Comparison of ENCODE assay signal across 12 cellular contexts in the genomic region with DNA sequence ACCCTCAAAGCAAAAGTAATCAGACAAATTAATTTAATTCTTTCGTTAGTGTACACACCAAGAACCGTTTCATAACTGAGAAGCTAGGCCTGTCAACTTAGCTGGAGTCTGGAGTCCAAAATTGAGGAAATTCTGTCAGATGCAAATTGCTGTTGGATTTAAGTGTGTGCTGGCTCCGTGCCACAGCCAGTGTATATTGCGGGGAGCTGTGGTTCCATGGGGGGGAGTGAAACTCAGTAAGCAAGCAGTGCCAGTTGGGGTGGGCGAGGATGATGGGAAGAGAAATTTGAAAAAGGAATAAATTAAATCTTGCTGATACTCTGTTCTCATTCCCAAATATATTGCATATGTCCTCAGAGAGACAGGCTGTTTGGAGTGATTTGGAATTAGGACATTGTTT. TPM values are rescaled to one million over a fixed set of nuclear protein-coding genes. Genes with fewer than 3 reads are reported as not detected.
A peak's percentile ranks its signal among the peaks of the same experiment; 100 is the strongest.
DNase-seq lines count a peak whose midpoint lies in the region; ATAC-seq, FAIRE-seq and TF ChIP-seq lines count a peak whose summit lies in the region.
"Had no signal": no experiment of that assay in that cellular context is flagged by ENCODE, and none has a peak within 500 bp of the region (broad histone marks: within the 10 kb centered on the region; RNA-seq: fewer than 3 reads in every experiment).

No MANE protein-coding gene starts in this region.

- H3K27ac ChIP-seq in mesendoderm (ENCODE audit: low read depth, low read length) (no peak overlapping the region), HepG2 (ENCODE audit: extremely low read length, insufficient read depth, low read length) (no peak overlapping the region)
- H3K27ac ChIP-seq: uterus had no signal

- no TSS peak for BruUV-seq in HepG2 (replicated peaks; lab: Mats Ljungman, UMichigan)

- no peaks in the 10 kb centered on the region for H3K27me3 Mint-ChIP-seq in CD14-positive monocyte (ENCODE audit: low read depth in 3 of 3)
- H3K27me3 Mint-ChIP-seq in activated CD8-positive, alpha-beta T cell treated with anti-CD3 and anti-CD28 coated beads for 36 hours, result no peaks in the 10 kb centered on the region

- H2BK15ac ChIP-seq in mesendoderm (replicated peaks; ENCODE audit: low read depth), result no peak overlapping the region

- DNase-seq in CD14-positive monocyte (ENCODE audit: low spot score) (no peak), GM12892 (ENCODE audit: insufficient read length) (no peak), mesendoderm (no peak), NCI-H2107 treated with DMSO at 0.1 percent for 48 hours (lab: John Stamatoyannopoulos, UW; ENCODE audit: unreplicated experiment) (no peak), HepG2 (ENCODE audit: low spot score) (no peak), NCI-H345 treated with DMSO at 0.1 percent for 48 hours (lab: John Stamatoyannopoulos, UW; ENCODE audit: unreplicated experiment) (no peak)
- no peak for DNase-seq in activated CD8-positive, alpha-beta T cell treated with anti-CD3 and anti-CD28 coated beads for 36 hours
- DNase-seq: HCEC 1CT, uterus had no signal

- intact Hi-C loops in CD14-positive monocyte (cut with micrococcal nuclease), result loop anchor here in 1 of 2 donors (5.0 kb wide), 1 partner anchor 41 kb away; the partner anchor contains the start of gene GPBAR1
- intact Hi-C loops in activated CD8-positive, alpha-beta T cell treated with anti-CD3 and anti-CD28 coated beads for 36 hours (cut with micrococcal nuclease), result loop anchor here (5.0 kb wide), 1 partner anchor 36 kb away; no protein-coding TSS in a partner anchor
- intact Hi-C loops in HepG2 (cut with micrococcal nuclease; ENCODE audit: unreplicated experiment), result no loop called here

- CTCF ChIA-PET in activated CD8-positive, alpha-beta T cell treated with anti-CD3 and anti-CD28 coated beads for 36 hours (lab: Charles Lee), result interaction anchor here (0.8 to 5.3 kb wide), 6 partner anchors 9 to 51 kb away, joined by 3 to 50 read pairs (median 4); no protein-coding TSS in a partner anchor
- CTCF ChIA-PET in HepG2 (lab: Yijun Ruan, JAX; ENCODE audit: low intra/inter-chr PET ratio, low total read pairs), result no interaction called here

- POLR2A ChIA-PET in activated CD8-positive, alpha-beta T cell treated with anti-CD3 and anti-CD28 coated beads for 36 hours (lab: Charles Lee), result interaction anchor here (0.8 to 5.0 kb wide), 8 partner anchors 8 to 344 kb away, joined by 3 to 37 read pairs (median 7); no protein-coding TSS in a partner anchor
- POLR2A ChIA-PET in HepG2 (lab: Yijun Ruan, JAX), result interaction anchor here (1.1 kb wide), 1 partner anchor 23 kb away, joined by 3 read pairs; no protein-coding TSS in a partner anchor

- no peak overlapping the region for H2BK120ac ChIP-seq in mesendoderm (ENCODE audit: low read depth, low read length)

- FAIRE-seq in GM12892 (lab: Jason Lieb, UNC) (no peak), HepG2 (lab: Jason Lieb, UNC) (no peak)
- FAIRE-seq: endothelial cell of umbilical vein had no signal

- no peak overlapping the region for H3K18ac ChIP-seq in mesendoderm (ENCODE audit: low read length)

- no peak overlapping the region for H2AK5ac ChIP-seq in mesendoderm (ENCODE audit: low read length)

- H3K36me3 ChIP-seq in mesendoderm (ENCODE audit: control insufficient read depth, insufficient read depth, low read length), result peaks cover 3% of the 10 kb centered on the region
- peaks cover 2 to 53% of the 10 kb centered on the region in 2 experiments for H3K36me3 ChIP-seq in HepG2 (replicated peaks in 1 of 2; ENCODE audit: control insufficient read depth in 1 of 2, insufficient read depth in 2 of 2, low read length in 2 of 2)
- H3K36me3 ChIP-seq: uterus had no signal

- no peaks in the 10 kb centered on the region for H3K9me3 Mint-ChIP-seq in CD14-positive monocyte
- H3K9me3 Mint-ChIP-seq in activated CD8-positive, alpha-beta T cell treated with anti-CD3 and anti-CD28 coated beads for 36 hours, result no peaks in the 10 kb centered on the region

- no peaks in the 10 kb centered on the region for H3K9me3 ChIP-seq in HepG2 (ENCODE audit: low read length)
- H3K9me3 ChIP-seq: uterus had no signal

- peak overlapping the region in 5 of 7 donors; percentile 64 to 96 (median 88) for H3K27ac Mint-ChIP-seq in CD14-positive monocyte
- peak overlapping the region; percentile 97 for H3K27ac Mint-ChIP-seq in activated CD8-positive, alpha-beta T cell treated with anti-CD3 and anti-CD28 coated beads for 36 hours

- TF ChIP-seq EP300 in HepG2 (IDR thresholded peaks at IDR 0.05; ENCODE audit: low read depth in 2 of 2, low read length in 2 of 2) (no peak), HepG2 (CRISPR knock-in tag; IDR thresholded peaks at IDR 0.05; ENCODE audit: borderline replicate concordance) (no peak)

- no peak for ATAC-seq in activated CD8-positive, alpha-beta T cell treated with anti-CD3 and anti-CD28 coated beads for 36 hours
- no peak for ATAC-seq in HepG2
- ATAC-seq in GM21576 (IDR thresholded peaks at IDR 0.05; ENCODE audit: unreplicated experiment), result no peak

- H3K4me1 Mint-ChIP-seq in CD14-positive monocyte, result peaks cover 76% of the 10 kb centered on the region
- H3K4me1 Mint-ChIP-seq in activated CD8-positive, alpha-beta T cell treated with anti-CD3 and anti-CD28 coated beads for 36 hours (ENCODE audit: low read depth), result peaks cover 63% of the 10 kb centered on the region

- peaks cover 12% of the 10 kb centered on the region; the same call in 1 of the 2 replicates for H4K20me1 ChIP-seq in HepG2 (ENCODE audit: insufficient read depth, low read length)

- H3K4me3 ChIP-seq in mesendoderm (ENCODE audit: low read length) (no peak overlapping the region), HepG2 (replicated peaks in 1 of 3; ENCODE audit: insufficient read depth in 1 of 3, low read depth in 2 of 3, low read length in 3 of 3) (no peak overlapping the region)
- H3K4me3 ChIP-seq: uterus had no signal

- WGBS in mesendoderm (ENCODE audit: extremely low coverage, insufficient coverage, low lambda C conversion rate), result no CpG with 5 or more reads among the region's 5 CpGs
- WGBS in HepG2 (ENCODE audit: low lambda C conversion rate), result 95% methylated on average over 5 of the region's 5 CpGs

- peaks cover 24% of the 10 kb centered on the region for H3K79me1 ChIP-seq in mesendoderm (ENCODE audit: low read length)

- H3K4me1 ChIP-seq in mesendoderm (ENCODE audit: control insufficient read depth, low read depth, low read length), result peaks cover 5% of the 10 kb centered on the region
- peaks cover 54% of the 10 kb centered on the region for H3K4me1 ChIP-seq in HepG2 (ENCODE audit: insufficient read depth, low read length)

- no peak for TF ChIP-seq RAD21 in HepG2 (CRISPR knock-in tag; IDR thresholded peaks at IDR 0.05)

- no peak overlapping the region for H4K8ac ChIP-seq in mesendoderm (ENCODE audit: low read depth, low read length)

- H3K4me2 ChIP-seq in mesendoderm (ENCODE audit: low read length), result no peak overlapping the region
- no peak overlapping the region for H3K4me2 ChIP-seq in HepG2 (ENCODE audit: low read depth, low read length)

- in situ Hi-C loops in HepG2 (cut with HindIII; ENCODE audit: extremely low pct_ligation_motif_present, low pct_unique_long_range_greater_than_20kb), result no loop called here

- peak overlapping the region; percentile 56 to 95 for H3K4me3 Mint-ChIP-seq in CD14-positive monocyte
- peak overlapping the region; percentile 93 for H3K4me3 Mint-ChIP-seq in activated CD8-positive, alpha-beta T cell treated with anti-CD3 and anti-CD28 coated beads for 36 hours

- H3K4ac ChIP-seq in mesendoderm (ENCODE audit: low read depth, low read length), result no peak overlapping the region

- H3K27me3 ChIP-seq in mesendoderm (ENCODE audit: insufficient read depth, low read length, poor library complexity), result no peaks in the 10 kb centered on the region
- H3K27me3 ChIP-seq in HepG2 (ENCODE audit: control insufficient read depth in 1 of 2, insufficient read depth in 2 of 2, low read length in 2 of 2), result no peaks in the 10 kb centered on the region; a peak in 1 of 5 replicates
- H3K27me3 ChIP-seq: uterus had no signal

- H3K9ac ChIP-seq in mesendoderm (ENCODE audit: low read length), result no peak overlapping the region
- no peak overlapping the region for H3K9ac ChIP-seq in HepG2 (ENCODE audit: insufficient read depth, low read depth, low read length)

- H2BK5ac ChIP-seq in mesendoderm (ENCODE audit: low read length), result no peak overlapping the region

- TF ChIP-seq POLR2A in GM12892 (IDR thresholded peaks at IDR 0.05; ENCODE audit: low read depth, low read length), result peak; percentile 44; the same call in 1 of the 2 replicates
- TF ChIP-seq POLR2A in HepG2 (IDR thresholded peaks at IDR 0.05; ENCODE audit: insufficient read depth in 1 of 2, low read depth in 2 of 2, low read length in 2 of 2), result no peak

- TF ChIP-seq CTCF in CD14-positive monocyte (IDR thresholded peaks at IDR 0.05) (no peak), HepG2 (CRISPR knock-in tag; IDR thresholded peaks at IDR 0.05) (no peak)
- no peak for TF ChIP-seq CTCF in activated CD8-positive, alpha-beta T cell treated with anti-CD3 and anti-CD28 coated beads for 36 hours (IDR thresholded peaks at IDR 0.05)

- H3K23ac ChIP-seq in mesendoderm (ENCODE audit: low read length), result no peak overlapping the region

- H3K79me2 ChIP-seq in mesendoderm (ENCODE audit: control insufficient read depth, insufficient read depth, low read length) (peaks cover 79% of the 10 kb centered on the region), HepG2 (ENCODE audit: insufficient read depth, low read length) (peaks cover 79% of the 10 kb centered on the region)

- no peak overlapping the region for H4K5ac ChIP-seq in mesendoderm (ENCODE audit: low read length)

- no peak overlapping the region for H2AFZ ChIP-seq in HepG2 (ENCODE audit: low read length)

- H3K56ac ChIP-seq in mesendoderm (ENCODE audit: low read length), result peak overlapping the region; percentile 10

- peaks cover 52 to 53% of the 10 kb centered on the region in 2 donors for H3K36me3 Mint-ChIP-seq in CD14-positive monocyte
- H3K36me3 Mint-ChIP-seq in activated CD8-positive, alpha-beta T cell treated with anti-CD3 and anti-CD28 coated beads for 36 hours (ENCODE audit: low read depth), result peaks cover 84% of the 10 kb centered on the region

RNA-seq across cellular contexts. Expression of gene ARPC2, which starts 4.0 kb away (rescaled TPM):
- polyA plus RNA-seq in CD14-positive monocyte (1,000 to 10,000 TPM; 1,162 to 1,227 TPM), HepG2 (2011; rRNA removed) (257 and 303 TPM in 2 replicates)
- 520 TPM for polyA plus RNA-seq in GM12892 (2012; ENCODE audit: missing spikeins)
- total RNA-seq in activated CD8-positive, alpha-beta T cell treated with anti-CD3 and anti-CD28 coated beads for 36 hours, result 100 to 1,000 TPM; 636 to 644 TPM
- polyA plus RNA-seq in mesendoderm (2013, experiment 1 of 2), result 300 TPM
- 300 TPM for polyA plus RNA-seq in mesendoderm (2013, experiment 2 of 2)
- 168 and 201 TPM in 2 replicates for total RNA-seq in HepG2 (2016; rRNA removed; fragmentation: Illumina TruSeq; extraction: Trizol)
- 312 and 330 TPM in 2 replicates for total RNA-seq in HepG2 (2016; cell fraction: cytosol; rRNA removed; fragmentation: Illumina TruSeq; extraction: Trizol; ENCODE audit: low read depth)
- 163 and 189 TPM in 2 replicates for total RNA-seq in HepG2 (2016; cell fraction: insoluble cytoplasmic fraction; rRNA removed; fragmentation: Illumina TruSeq; extraction: Trizol)
- total RNA-seq in HepG2 (2016; cell fraction: membrane; rRNA removed; fragmentation: Illumina TruSeq; extraction: Trizol), result 389 and 391 TPM in 2 replicates
- total RNA-seq in HepG2 (2016; cell fraction: nucleus; rRNA removed; fragmentation: Illumina TruSeq; extraction: Trizol), result 103 and 109 TPM in 2 replicates
- 184 and 199 TPM in 2 replicates for polyA plus RNA-seq in HepG2 (2011; cell fraction: cytosol; rRNA removed)
- 103 and 125 TPM in 2 replicates for polyA plus RNA-seq in HepG2 (2011; cell fraction: nucleus; rRNA removed)
- polyA plus RNA-seq in HepG2 (2012), result 165 and 176 TPM in 2 replicates
- 614 and 653 TPM in 2 replicates for polyA plus RNA-seq in HepG2 (2016; cell fraction: cytosol; fragmentation: Illumina TruSeq; extraction: Trizol; ENCODE audit: low read depth)
- polyA plus RNA-seq in HepG2 (2016; cell fraction: insoluble cytoplasmic fraction; fragmentation: Illumina TruSeq; extraction: Trizol; ENCODE audit: low read depth), result 342 and 343 TPM in 2 replicates
- polyA plus RNA-seq in HepG2 (2016; cell fraction: membrane; fragmentation: Illumina TruSeq; extraction: Trizol; ENCODE audit: low read depth), result 586 and 613 TPM in 2 replicates
- 218 and 223 TPM in 2 replicates for polyA plus RNA-seq in HepG2 (2016; cell fraction: nucleus; fragmentation: Illumina TruSeq; extraction: Trizol; ENCODE audit: insufficient read depth, low read depth)
- 153 and 196 TPM in 2 replicates for polyA minus RNA-seq in HepG2 (2011; rRNA and poly(A)+ RNA removed; ENCODE audit: low replicate concordance)
- polyA minus RNA-seq in HepG2 (2011; cell fraction: cytosol; rRNA and poly(A)+ RNA removed), result 74.9 and 88.0 TPM in 2 replicates
- 166 and 173 TPM in 2 replicates for polyA minus RNA-seq in HepG2 (2011; cell fraction: nucleus; rRNA and poly(A)+ RNA removed)

RNA-seq across cellular contexts. Expression of gene GPBAR1, which starts 39.8 kb away (rescaled TPM):
- polyA plus RNA-seq in CD14-positive monocyte, result 100 to 1,000 TPM; 143 to 181 TPM
- 0.21 TPM for polyA plus RNA-seq in GM12892 (2012; ENCODE audit: missing spikeins)
- under 1 TPM; 0.16 to 0.45 TPM for total RNA-seq in activated CD8-positive, alpha-beta T cell treated with anti-CD3 and anti-CD28 coated beads for 36 hours
- polyA plus RNA-seq in mesendoderm (2013, experiment 1 of 2), result 0.10 TPM
- 0.13 TPM for polyA plus RNA-seq in mesendoderm (2013, experiment 2 of 2)
- 0.09 TPM in 1 of 2 replicates, not detected in the other for total RNA-seq in HepG2 (2016; rRNA removed; fragmentation: Illumina TruSeq; extraction: Trizol)
- not detected in 2 replicates for total RNA-seq in HepG2 (2016; cell fraction: cytosol; rRNA removed; fragmentation: Illumina TruSeq; extraction: Trizol; ENCODE audit: low read depth)
- total RNA-seq in HepG2 (2016; cell fraction: insoluble cytoplasmic fraction; rRNA removed; fragmentation: Illumina TruSeq; extraction: Trizol), result 0.15 TPM in 1 of 2 replicates, not detected in the other
- 0.17 TPM in 1 of 2 replicates, not detected in the other for total RNA-seq in HepG2 (2016; cell fraction: membrane; rRNA removed; fragmentation: Illumina TruSeq; extraction: Trizol)
- 0.25 and 0.38 TPM in 2 replicates for total RNA-seq in HepG2 (2016; cell fraction: nucleus; rRNA removed; fragmentation: Illumina TruSeq; extraction: Trizol)
- polyA plus RNA-seq in HepG2 (2011; rRNA removed), result 0.05 and 0.09 TPM in 2 replicates
- polyA plus RNA-seq in HepG2 (2011; cell fraction: cytosol; rRNA removed), result 0.05 and 0.12 TPM in 2 replicates
- 0.45 and 0.68 TPM in 2 replicates for polyA plus RNA-seq in HepG2 (2011; cell fraction: nucleus; rRNA removed)
- polyA plus RNA-seq in HepG2 (2012), result 0.09 and 0.11 TPM in 2 replicates
- 0.08 and 0.22 TPM in 2 replicates for polyA plus RNA-seq in HepG2 (2016; cell fraction: cytosol; fragmentation: Illumina TruSeq; extraction: Trizol; ENCODE audit: low read depth)
- 0.16 TPM in 1 of 2 replicates, not detected in the other for polyA plus RNA-seq in HepG2 (2016; cell fraction: insoluble cytoplasmic fraction; fragmentation: Illumina TruSeq; extraction: Trizol; ENCODE audit: low read depth)
- polyA plus RNA-seq in HepG2 (2016; cell fraction: membrane; fragmentation: Illumina TruSeq; extraction: Trizol; ENCODE audit: low read depth), result 0.22 and 0.27 TPM in 2 replicates
- polyA plus RNA-seq in HepG2 (2016; cell fraction: nucleus; fragmentation: Illumina TruSeq; extraction: Trizol; ENCODE audit: insufficient read depth, low read depth), result not detected in 2 replicates
- polyA minus RNA-seq in HepG2 (2011; rRNA and poly(A)+ RNA removed; ENCODE audit: low replicate concordance), result 0.12 and 1.2 TPM in 2 replicates
- not detected in 2 replicates for polyA minus RNA-seq in HepG2 (2011; cell fraction: cytosol; rRNA and poly(A)+ RNA removed)
- polyA minus RNA-seq in HepG2 (2011; cell fraction: nucleus; rRNA and poly(A)+ RNA removed), result 1.2 and 1.5 TPM in 2 replicates
- total RNA-seq: Daoy had no signal

RNA-seq across cellular contexts. Expression of gene AAMP, which starts 48.9 kb away (rescaled TPM):
- polyA plus RNA-seq in CD14-positive monocyte (10 to 100 TPM; 90.8 to 98.7 TPM), HepG2 (2011; rRNA removed) (110 and 119 TPM in 2 replicates)
- polyA plus RNA-seq in GM12892 (2012; ENCODE audit: missing spikeins), result 57.6 TPM
- 10 to 100 TPM; 75.8 to 82.8 TPM for total RNA-seq in activated CD8-positive, alpha-beta T cell treated with anti-CD3 and anti-CD28 coated beads for 36 hours
- 63.9 TPM for polyA plus RNA-seq in mesendoderm (2013, experiment 1 of 2)
- polyA plus RNA-seq in mesendoderm (2013, experiment 2 of 2), result 62.4 TPM
- 186 and 241 TPM in 2 replicates for total RNA-seq in HepG2 (2016; rRNA removed; fragmentation: Illumina TruSeq; extraction: Trizol)
- total RNA-seq in HepG2 (2016; cell fraction: cytosol; rRNA removed; fragmentation: Illumina TruSeq; extraction: Trizol; ENCODE audit: low read depth), result 26.6 and 29.2 TPM in 2 replicates
- total RNA-seq in HepG2 (2016; cell fraction: insoluble cytoplasmic fraction; rRNA removed; fragmentation: Illumina TruSeq; extraction: Trizol), result 202 and 247 TPM in 2 replicates
- 56.8 and 59.3 TPM in 2 replicates for total RNA-seq in HepG2 (2016; cell fraction: membrane; rRNA removed; fragmentation: Illumina TruSeq; extraction: Trizol)
- total RNA-seq in HepG2 (2016; cell fraction: nucleus; rRNA removed; fragmentation: Illumina TruSeq; extraction: Trizol), result 85.4 and 91.7 TPM in 2 replicates
- 138 and 202 TPM in 2 replicates for polyA plus RNA-seq in HepG2 (2011; cell fraction: cytosol; rRNA removed)
- 161 and 181 TPM in 2 replicates for polyA plus RNA-seq in HepG2 (2011; cell fraction: nucleus; rRNA removed)
- 99.2 and 104 TPM in 2 replicates for polyA plus RNA-seq in HepG2 (2012)
- polyA plus RNA-seq in HepG2 (2016; cell fraction: cytosol; fragmentation: Illumina TruSeq; extraction: Trizol; ENCODE audit: low read depth), result 13.9 and 16.0 TPM in 2 replicates
- 224 and 231 TPM in 2 replicates for polyA plus RNA-seq in HepG2 (2016; cell fraction: insoluble cytoplasmic fraction; fragmentation: Illumina TruSeq; extraction: Trizol; ENCODE audit: low read depth)
- polyA plus RNA-seq in HepG2 (2016; cell fraction: membrane; fragmentation: Illumina TruSeq; extraction: Trizol; ENCODE audit: low read depth), result 30.9 and 33.2 TPM in 2 replicates
- 127 and 131 TPM in 2 replicates for polyA plus RNA-seq in HepG2 (2016; cell fraction: nucleus; fragmentation: Illumina TruSeq; extraction: Trizol; ENCODE audit: insufficient read depth, low read depth)
- polyA minus RNA-seq in HepG2 (2011; rRNA and poly(A)+ RNA removed; ENCODE audit: low replicate concordance), result 41.5 and 143 TPM in 2 replicates
- polyA minus RNA-seq in HepG2 (2011; cell fraction: cytosol; rRNA and poly(A)+ RNA removed), result 58.2 and 63.3 TPM in 2 replicates
- polyA minus RNA-seq in HepG2 (2011; cell fraction: nucleus; rRNA and poly(A)+ RNA removed), result 39.9 and 43.6 TPM in 2 replicates

RNA-seq across cellular contexts. Expression of gene PNKD, which starts 49.3 kb away (rescaled TPM):
- polyA plus RNA-seq in CD14-positive monocyte (10 to 100 TPM; 79.8 to 92.0 TPM), HepG2 (2011; rRNA removed) (78.0 and 80.4 TPM in 2 replicates)
- polyA plus RNA-seq in GM12892 (2012; ENCODE audit: missing spikeins), result 41.8 TPM
- 10 to 100 TPM; 19.8 to 24.4 TPM for total RNA-seq in activated CD8-positive, alpha-beta T cell treated with anti-CD3 and anti-CD28 coated beads for 36 hours
- polyA plus RNA-seq in mesendoderm (2013, experiment 1 of 2), result 36.7 TPM
- polyA plus RNA-seq in mesendoderm (2013, experiment 2 of 2), result 36.3 TPM
- total RNA-seq in HepG2 (2016; rRNA removed; fragmentation: Illumina TruSeq; extraction: Trizol), result 50.0 and 55.9 TPM in 2 replicates
- total RNA-seq in HepG2 (2016; cell fraction: cytosol; rRNA removed; fragmentation: Illumina TruSeq; extraction: Trizol; ENCODE audit: low read depth), result 21.6 and 27.3 TPM in 2 replicates
- total RNA-seq in HepG2 (2016; cell fraction: insoluble cytoplasmic fraction; rRNA removed; fragmentation: Illumina TruSeq; extraction: Trizol), result 48.3 and 59.8 TPM in 2 replicates
- total RNA-seq in HepG2 (2016; cell fraction: membrane; rRNA removed; fragmentation: Illumina TruSeq; extraction: Trizol), result 30.6 and 30.7 TPM in 2 replicates
- 34.2 and 39.5 TPM in 2 replicates for total RNA-seq in HepG2 (2016; cell fraction: nucleus; rRNA removed; fragmentation: Illumina TruSeq; extraction: Trizol)
- polyA plus RNA-seq in HepG2 (2011; cell fraction: cytosol; rRNA removed), result 48.4 and 76.6 TPM in 2 replicates
- 76.3 and 77.5 TPM in 2 replicates for polyA plus RNA-seq in HepG2 (2011; cell fraction: nucleus; rRNA removed)
- 59.5 and 60.9 TPM in 2 replicates for polyA plus RNA-seq in HepG2 (2012)
- 24.9 and 29.3 TPM in 2 replicates for polyA plus RNA-seq in HepG2 (2016; cell fraction: cytosol; fragmentation: Illumina TruSeq; extraction: Trizol; ENCODE audit: low read depth)
- polyA plus RNA-seq in HepG2 (2016; cell fraction: insoluble cytoplasmic fraction; fragmentation: Illumina TruSeq; extraction: Trizol; ENCODE audit: low read depth), result 58.0 and 59.1 TPM in 2 replicates
- polyA plus RNA-seq in HepG2 (2016; cell fraction: membrane; fragmentation: Illumina TruSeq; extraction: Trizol; ENCODE audit: low read depth), result 31.6 and 35.4 TPM in 2 replicates
- polyA plus RNA-seq in HepG2 (2016; cell fraction: nucleus; fragmentation: Illumina TruSeq; extraction: Trizol; ENCODE audit: insufficient read depth, low read depth), result 73.5 and 80.9 TPM in 2 replicates
- polyA minus RNA-seq in HepG2 (2011; rRNA and poly(A)+ RNA removed; ENCODE audit: low replicate concordance), result 33.3 and 44.2 TPM in 2 replicates
- 15.5 and 20.7 TPM in 2 replicates for polyA minus RNA-seq in HepG2 (2011; cell fraction: cytosol; rRNA and poly(A)+ RNA removed)
- 9.7 and 10.9 TPM in 2 replicates for polyA minus RNA-seq in HepG2 (2011; cell fraction: nucleus; rRNA and poly(A)+ RNA removed)

RNA-seq across cellular contexts. Expression of gene CXCR1, which starts 54.3 kb away (rescaled TPM):
- polyA plus RNA-seq in CD14-positive monocyte, result 1 to 10 TPM in 1 of 2 donors, under 1 TPM in 1; 0.59 to 2.4 TPM
- polyA plus RNA-seq in GM12892 (2012; ENCODE audit: missing spikeins), result not detected
- total RNA-seq in activated CD8-positive, alpha-beta T cell treated with anti-CD3 and anti-CD28 coated beads for 36 hours, result not detected
- polyA plus RNA-seq in mesendoderm (2013, experiment 1 of 2), result not detected
- not detected for polyA plus RNA-seq in mesendoderm (2013, experiment 2 of 2)
- total RNA-seq in HepG2 (2016; rRNA removed; fragmentation: Illumina TruSeq; extraction: Trizol), result not detected in 2 replicates
- total RNA-seq in HepG2 (2016; cell fraction: cytosol; rRNA removed; fragmentation: Illumina TruSeq; extraction: Trizol; ENCODE audit: low read depth), result not detected in 2 replicates
- not detected in 2 replicates for total RNA-seq in HepG2 (2016; cell fraction: insoluble cytoplasmic fraction; rRNA removed; fragmentation: Illumina TruSeq; extraction: Trizol)
- not detected in 2 replicates for total RNA-seq in HepG2 (2016; cell fraction: membrane; rRNA removed; fragmentation: Illumina TruSeq; extraction: Trizol)
- not detected in 2 replicates for total RNA-seq in HepG2 (2016; cell fraction: nucleus; rRNA removed; fragmentation: Illumina TruSeq; extraction: Trizol)
- not detected in 2 replicates for polyA plus RNA-seq in HepG2 (2011; rRNA removed)
- polyA plus RNA-seq in HepG2 (2011; cell fraction: cytosol; rRNA removed), result not detected in 2 replicates
- not detected in 2 replicates for polyA plus RNA-seq in HepG2 (2011; cell fraction: nucleus; rRNA removed)
- not detected in 2 replicates for polyA plus RNA-seq in HepG2 (2012)
- not detected in 2 replicates for polyA plus RNA-seq in HepG2 (2016; cell fraction: cytosol; fragmentation: Illumina TruSeq; extraction: Trizol; ENCODE audit: low read depth)
- polyA plus RNA-seq in HepG2 (2016; cell fraction: insoluble cytoplasmic fraction; fragmentation: Illumina TruSeq; extraction: Trizol; ENCODE audit: low read depth), result not detected in 2 replicates
- not detected in 2 replicates for polyA plus RNA-seq in HepG2 (2016; cell fraction: membrane; fragmentation: Illumina TruSeq; extraction: Trizol; ENCODE audit: low read depth)
- not detected in 2 replicates for polyA plus RNA-seq in HepG2 (2016; cell fraction: nucleus; fragmentation: Illumina TruSeq; extraction: Trizol; ENCODE audit: insufficient read depth, low read depth)
- not detected in 2 replicates for polyA minus RNA-seq in HepG2 (2011; rRNA and poly(A)+ RNA removed; ENCODE audit: low replicate concordance)
- not detected in 2 replicates for polyA minus RNA-seq in HepG2 (2011; cell fraction: cytosol; rRNA and poly(A)+ RNA removed)
- not detected in 2 replicates for polyA minus RNA-seq in HepG2 (2011; cell fraction: nucleus; rRNA and poly(A)+ RNA removed)
- total RNA-seq: Daoy, endothelial cell of umbilical vein had no signal
- polyA plus RNA-seq: endothelial cell of umbilical vein had no signal
